ENCODE assay signal across 7 cellular contexts in genomic region chr19:11849264-11849615, GRCh38. TPM values are rescaled to one million over a fixed set of nuclear protein-coding genes. Genes with fewer than 3 reads are reported as not detected.
DNase-seq lines count a peak whose midpoint lies in the region; ATAC-seq and TF ChIP-seq lines count a peak whose summit lies in the region.

No MANE protein-coding gene starts in this region.

- no peaks in the 10 kb centered on the region for H3K9me3 Mint-ChIP-seq in chondrocyte (ENCODE audit: low read depth)

- DNase-seq in MV-4-11 (lab: John Stamatoyannopoulos, UW): peak; percentile 42
- no peak for DNase-seq in chondrocyte (ENCODE audit: low spot score)
- no peak for DNase-seq in GM19240 (ENCODE audit: insufficient read length, low spot score)
- no peak for DNase-seq in SKM-1 (lab: John Stamatoyannopoulos, UW; ENCODE audit: unreplicated experiment)
- no peak for DNase-seq in hippocampal formation (lab: John Stamatoyannopoulos, UW)

- no peaks in the 10 kb centered on the region for H3K27me3 ChIP-seq in muscle layer of duodenum (ENCODE audit: low read depth, low read length)

- peaks cover 0 to 11% of the 10 kb centered on the region in 2 donors for H3K4me1 ChIP-seq in muscle layer of duodenum (ENCODE audit: control insufficient read depth in 1 of 2, insufficient read depth in 2 of 2, low read length in 2 of 2)

- peaks cover 3% of the 10 kb centered on the region for H3K36me3 Mint-ChIP-seq in chondrocyte (ENCODE audit: low read depth)

- H3K4me3 Mint-ChIP-seq in chondrocyte (ENCODE audit: unreplicated experiment): peak overlapping the region; percentile 77

- no peaks in the 10 kb centered on the region for H3K27me3 Mint-ChIP-seq in chondrocyte (ENCODE audit: low read depth)

- no peak overlapping the region for H3K27ac ChIP-seq in muscle layer of duodenum (ENCODE audit: low read length)

- H3K36me3 ChIP-seq in muscle layer of duodenum (ENCODE audit: control insufficient read depth in 1 of 2, insufficient read depth in 2 of 2, low read length in 2 of 2): peaks cover 0 to 4% of the 10 kb centered on the region in 2 donors

- H3K4me3 ChIP-seq in muscle layer of duodenum (ENCODE audit: low read depth in 1 of 2, low read length in 2 of 2): peak overlapping the region; percentile 67 to 69

- TF ChIP-seq CTCF in chondrocyte (IDR thresholded peaks at IDR 0.05): no peak

- H3K27ac Mint-ChIP-seq in chondrocyte (ENCODE audit: unreplicated experiment): peak overlapping the region; percentile 85

- ATAC-seq in GM19397 (IDR thresholded peaks at IDR 0.05; ENCODE audit: unreplicated experiment): peak; percentile 15

- H3K4me1 Mint-ChIP-seq in chondrocyte (ENCODE audit: low read depth): peaks cover 12% of the 10 kb centered on the region

- no peaks in the 10 kb centered on the region for H3K9me3 ChIP-seq in muscle layer of duodenum (ENCODE audit: control insufficient read depth in 1 of 2, low read length in 2 of 2)

RNA-seq across cellular contexts. Expression of gene ZNF439, which starts 0.7 kb away (rescaled TPM):
- 1.1 to 5.7 TPM (median 4.9 TPM) in 3 replicates for total RNA-seq in chondrocyte

RNA-seq across cellular contexts. Expression of gene ZNF440, which starts 35.2 kb away (rescaled TPM):
- 8.2 to 11.6 TPM (median 8.4 TPM) in 3 replicates for total RNA-seq in chondrocyte

RNA-seq across cellular contexts. Expression of gene ZNF69, which starts 38.3 kb away (rescaled TPM):
- total RNA-seq in chondrocyte: 11.9 to 15.4 TPM (median 12.0 TPM) in 3 replicates

RNA-seq across cellular contexts. Expression of gene ZNF491, which starts 50.9 kb away (rescaled TPM):
- total RNA-seq in chondrocyte: 3.6 to 7.1 TPM (median 4.2 TPM) in 3 replicates
